ENCODE assay signal across 9 cellular contexts in genomic region chr7:725223-726005, GRCh38. TPM values are rescaled to one million over a fixed set of nuclear protein-coding genes. Genes with fewer than 3 reads are reported as not detected.
DNase-seq lines count a peak whose midpoint lies in the region; FAIRE-seq and TF ChIP-seq lines count a peak whose summit lies in the region.
"Had no signal": no experiment of that assay in that cellular context is flagged by ENCODE, and none has a peak within 500 bp of the region (broad histone marks: within the 10 kb centered on the region; RNA-seq: fewer than 3 reads in every experiment).

No MANE protein-coding gene starts in this region.

- no peak for TF ChIP-seq POLR2A in esophagus muscularis mucosa (IDR thresholded peaks at IDR 0.05; ENCODE audit: low read depth)

- no peaks in the 10 kb centered on the region for H3K9me3 ChIP-seq in esophagus muscularis mucosa
- H3K9me3 ChIP-seq in effector memory CD4-positive, alpha-beta T cell (ENCODE audit: control insufficient read depth, low read length) = no peaks in the 10 kb centered on the region

- H3K4me3 ChIP-seq in esophagus muscularis mucosa (peak overlapping the region in 3 of 4 donors; percentile 87 to 99 (median 94)), retinal pigment epithelial cell (ENCODE audit: low read length) (peak overlapping the region; percentile 65)
- H3K4me3 ChIP-seq in effector memory CD4-positive, alpha-beta T cell (ENCODE audit: insufficient read depth, low read depth, low read length, poor library complexity, severe bottlenecking) = no peak overlapping the region

- no peak for TF ChIP-seq EP300 in esophagus muscularis mucosa (IDR thresholded peaks at IDR 0.05)

- H3K36me3 ChIP-seq in esophagus muscularis mucosa = peaks cover 0 to 15% (median 6%) of the 10 kb centered on the region in 4 donors
- peaks cover 11% of the 10 kb centered on the region for H3K36me3 ChIP-seq in effector memory CD4-positive, alpha-beta T cell (ENCODE audit: control insufficient read depth, insufficient read depth, low read length)

- H3K27ac ChIP-seq in esophagus muscularis mucosa (replicated peaks in 1 of 4) = no peak overlapping the region
- H3K27ac ChIP-seq in effector memory CD4-positive, alpha-beta T cell (ENCODE audit: insufficient read depth, low read length, poor library complexity, severe bottlenecking) = no peak overlapping the region

- DNase-seq in H4 (ENCODE audit: low spot score) (peak; percentile 98), RCC 7860 (ENCODE audit: low spot score) (peak; percentile 80), esophagus muscularis mucosa (ENCODE audit: extremely low spot score) (no peak), retinal pigment epithelial cell (ENCODE audit: low read depth) (no peak), NCI-H510A (lab: John Stamatoyannopoulos, UW) (no peak), AG08395 (ENCODE audit: low spot score) (no peak), RPMI8226 (no peak)
- DNase-seq in effector memory CD4-positive, alpha-beta T cell = no peak
- DNase-seq: NCI-H2029 had no signal

- H3K27me3 ChIP-seq in esophagus muscularis mucosa = no peaks in the 10 kb centered on the region
- H3K27me3 ChIP-seq in effector memory CD4-positive, alpha-beta T cell (replicated peaks; ENCODE audit: control insufficient read depth, insufficient read depth, low read length, poor library complexity, severe bottlenecking) = no peaks in the 10 kb centered on the region

- 90% methylated on average over 8 of the region's 8 CpGs for WGBS in esophagus muscularis mucosa

- intact Hi-C loops in esophagus muscularis mucosa (cut with DNase I) = no loop called here

- FAIRE-seq in RCC 7860 (lab: Jason Lieb, UNC) = peak; percentile 91

- peaks cover 23 to 34% (median 27%) of the 10 kb centered on the region in 4 donors for H3K4me1 ChIP-seq in esophagus muscularis mucosa
- peaks cover 12% of the 10 kb centered on the region for H3K4me1 ChIP-seq in effector memory CD4-positive, alpha-beta T cell (ENCODE audit: control insufficient read depth, insufficient read depth, low read length, poor library complexity, severe bottlenecking)

- TF ChIP-seq CTCF in esophagus muscularis mucosa (IDR thresholded peaks at IDR 0.05) (no peak), retinal pigment epithelial cell (conservative IDR thresholded peaks at IDR 0.05; ENCODE audit: low read depth, low read length) (no peak)

RNA-seq across cellular contexts. Expression of gene DNAAF5, which starts 1.1 kb away (rescaled TPM):
- 51.0 and 51.2 TPM in 2 replicates for total RNA-seq in H4 (2014; rRNA removed; shearing (Covaris generic))
- total RNA-seq in esophagus muscularis mucosa = 10 to 100 TPM; 21.2 to 32.7 (median 29.4) TPM

RNA-seq across cellular contexts. Expression of gene PRKAR1B, which starts 1.7 kb away (rescaled TPM):
- 40.5 and 46.7 TPM in 2 replicates for total RNA-seq in H4 (2014; rRNA removed; shearing (Covaris generic))
- total RNA-seq in esophagus muscularis mucosa = 10 to 100 TPM; 15.4 to 46.9 (median 31.4) TPM

Comparison
In these comparisons a context has a peak if more than half of its experiments do, and no peak if none do; other contexts are left out.
1. DNase-seq: peak in H4 (single experiment) and RCC 7860 (single experiment); none in esophagus muscularis mucosa (single experiment), retinal pigment epithelial cell (single experiment), NCI-H510A (single experiment), AG08395 (single experiment), RPMI8226 (single experiment) and effector memory CD4-positive, alpha-beta T cell (0 of 3).